In genomic region chr5:160399402-160400353, GRCh38 we compare ENCODE assay signal across 8 cellular contexts. TPM values are rescaled to one million over a fixed set of nuclear protein-coding genes. Genes with fewer than 3 reads are reported as not detected.
DNase-seq lines count a peak whose midpoint lies in the region; ATAC-seq, FAIRE-seq and TF ChIP-seq lines count a peak whose summit lies in the region.

Gene FAM200C (minus strand): TSS chr5:160400054. CDS start chr5:160395490, 4,564 bp downstream.

- peak; percentile 89 for TF ChIP-seq POLR2A in GM18951 (IDR thresholded peaks at IDR 0.05; ENCODE audit: extremely low read depth, insufficient read depth, insufficient read length)

- no peak for TF ChIP-seq CTCF in VCaP (conservative IDR thresholded peaks at IDR 0.05)
- TF ChIP-seq CTCF in bronchial epithelial cell (IDR thresholded peaks at IDR 0.05; ENCODE audit: insufficient read depth, low read length, severe bottlenecking): no peak
- TF ChIP-seq CTCF in smooth muscle cell (IDR thresholded peaks at IDR 0.05; ENCODE audit: borderline replicate concordance, insufficient read depth, poor library complexity, severe bottlenecking): no peak

- ATAC-seq in HG03159 (IDR thresholded peaks at IDR 0.05; ENCODE audit: unreplicated experiment): peak; percentile 75

- peak within 1 kb of the TSS; percentile 91 for H3K9ac ChIP-seq in smooth muscle cell (ENCODE audit: low read depth)

- no peaks in the 10 kb centered on the region for H3K9me3 ChIP-seq in smooth muscle cell (replicated peaks; ENCODE audit: low read depth)

- peaks cover 14% of the 10 kb centered on the region for H3F3A ChIP-seq in smooth muscle cell (ENCODE audit: low read depth)

- H3K4me3 ChIP-seq in bronchial epithelial cell (ENCODE audit: low read depth, low read length) (peak within 1 kb of the TSS; percentile 71), smooth muscle cell (peak within 1 kb of the TSS; percentile 73)

- H3K27me3 ChIP-seq in bronchial epithelial cell (ENCODE audit: control insufficient read depth, insufficient read depth, low read length) (no peaks in the 10 kb centered on the region), smooth muscle cell (ENCODE audit: low read depth) (no peaks in the 10 kb centered on the region)

- peak; percentile 98 for DNase-seq in AG08396 (ENCODE audit: low spot score)
- DNase-seq in NCI-H2196 treated with DMSO at 0.1 percent for 48 hours (lab: John Stamatoyannopoulos, UW; ENCODE audit: unreplicated experiment): peak; percentile 96
- DNase-seq in bronchial epithelial cell (ENCODE audit: low read depth): peak; percentile 86
- peak; percentile 96 for DNase-seq in inferior parietal cortex (ENCODE audit: extremely low spot score)
- DNase-seq in smooth muscle cell (lab: John Stamatoyannopoulos, UW; ENCODE audit: unreplicated experiment): peak; percentile 69

- peaks cover 18% of the 10 kb centered on the region for H3K79me2 ChIP-seq in smooth muscle cell (ENCODE audit: low read depth)

- 3% methylated on average over 41 of the region's 41 CpGs for WGBS in smooth muscle cell (ENCODE audit: low lambda C conversion rate)

- H3K36me3 ChIP-seq in bronchial epithelial cell (ENCODE audit: control insufficient read depth, insufficient read depth, low read length): peaks cover 4% of the 10 kb centered on the region
- H3K36me3 ChIP-seq in smooth muscle cell (ENCODE audit: low read depth): peaks cover 7% of the 10 kb centered on the region

- H3K4me2 ChIP-seq in smooth muscle cell: peak within 1 kb of the TSS; percentile 93

- H4K20me1 ChIP-seq in smooth muscle cell (ENCODE audit: low read depth): peaks cover 2% of the 10 kb centered on the region

- FAIRE-seq in bronchial epithelial cell (lab: Jason Lieb, UNC): no peak

- peak within 1 kb of the TSS; percentile 80 for H2AFZ ChIP-seq in smooth muscle cell (ENCODE audit: low read depth)

- H3K27ac ChIP-seq in VCaP (peak within 1 kb of the TSS; percentile 86), smooth muscle cell (ENCODE audit: low read depth) (peak within 1 kb of the TSS; percentile 78)

- in situ Hi-C loops in GM18951 (cut with MboI; ENCODE audit: low sequenced_read_pairs, unreplicated experiment): no loop called here

- H3K4me1 ChIP-seq in smooth muscle cell (ENCODE audit: low read depth): peaks cover 16% of the 10 kb centered on the region

RNA-seq across cellular contexts. Expression of gene FAM200C, which starts in this region (rescaled TPM):
- 1.1 and 3.2 TPM in 2 replicates for total RNA-seq in bronchial epithelial cell
- 1.8 and 2.4 TPM in 2 replicates for total RNA-seq in smooth muscle cell
- polyA plus RNA-seq in smooth muscle cell: 1.5 and 1.6 TPM in 2 replicates

Comparison
In these comparisons a context has a peak if more than half of its experiments do, and no peak if none do; other contexts are left out.
1. Peak in every context shown above with its lines: DNase-seq, ATAC-seq, H3K4me3 ChIP-seq and H3K27ac ChIP-seq.